28 cellular contexts compared by ENCODE assay signal in the genomic region with DNA sequence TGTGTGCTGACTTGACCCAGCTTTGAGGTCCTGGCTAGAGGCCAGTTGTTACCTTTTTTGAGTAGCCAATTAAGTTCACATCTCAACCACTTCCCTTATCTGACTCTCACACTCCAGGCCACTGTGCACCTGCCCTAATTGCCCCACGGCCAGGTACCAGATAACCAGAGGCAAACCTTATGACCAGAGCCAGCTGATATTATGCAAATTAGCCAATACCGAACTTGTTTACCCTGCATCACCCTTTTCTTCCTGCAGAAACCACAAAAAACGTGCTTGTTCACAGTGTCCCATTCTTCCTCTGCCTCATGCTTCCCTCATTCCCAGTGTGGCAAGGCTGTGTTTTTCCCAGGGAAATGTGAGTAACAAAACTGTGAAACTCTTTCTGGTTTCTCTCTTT.
DNase-seq lines count a peak whose midpoint lies in the region; FAIRE-seq lines count a peak whose summit lies in the region.
"Had no signal": no experiment of that assay in that cellular context is flagged by ENCODE, and none has a peak within 500 bp of the region (broad histone marks: within the 10 kb centered on the region; RNA-seq: fewer than 3 reads in every experiment).

No MANE protein-coding gene starts in this region.

- no peaks in the 10 kb centered on the region for H3K36me3 ChIP-seq in small intestine (ENCODE audit: control insufficient read depth in 2 of 2, insufficient read depth in 2 of 2, low read length in 2 of 2)

- H3K4me3 ChIP-seq in small intestine (ENCODE audit: low read depth in 1 of 2, low read length in 2 of 2) = no peak overlapping the region
- H3K4me3 ChIP-seq: A549 had no signal

- 10 to 36% (median 15%) methylated on average over 3 of the region's 3 CpGs for WGBS in small intestine, 3 donors

- DNase-seq in HT1080 (ENCODE audit: low read depth) = peak; percentile 16
- DNase-seq in NCI-H146 treated with DMSO at 0.1 percent for 48 hours (lab: John Stamatoyannopoulos, UW; ENCODE audit: unreplicated experiment) = peak; percentile 1
- peak; percentile 1 for DNase-seq in SW480 (ENCODE audit: low spot score)
- DNase-seq in small intestine = peak; percentile 46
- DNase-seq in GM19238 (ENCODE audit: insufficient read length, low spot score) = no peak
- no peak for DNase-seq in DMS53 (lab: John Stamatoyannopoulos, UW)
- DNase-seq in stimulated activated CD4-positive, alpha-beta T cell treated with anti-CD3 and anti-CD28 coated beads, Interleukin-1b, Interleukin-23, amount 100 ng/mL, for 48 hours = no peak
- DNase-seq: AML-193; C1 segment of cervical spinal cord; CD4-positive, alpha-beta memory T cell; COR-L47; DMS79 treated with DMSO at 0.1 percent for 48 hours; GF-D8; HCEC 1CT; NCI-H1092; NCI-H1694; NCI-H2029 treated with DMSO at 0.1 percent for 48 hours; NCI-H446 treated with DMSO at 0.1 percent for 48 hours; NCI-H69; NK-92 treated with Interleukin-12 subunit alpha and Interleukin-12 subunit beta, amount 100 ng/mL, for 24 hours; SHP77; T-helper 1 cell had no signal

- H3K27ac ChIP-seq in small intestine (ENCODE audit: low read depth in 1 of 2, low read length in 1 of 2) = no peak overlapping the region
- H3K27ac ChIP-seq: A549, KMS-11, RWPE1 had no signal

- FAIRE-seq in small intestine (lab: Jason Lieb, UNC) = no peak
- FAIRE-seq: A549, GM12892, GM19239, H1 had no signal

- no peaks in the 10 kb centered on the region for H3K27me3 ChIP-seq in small intestine (ENCODE audit: control insufficient read depth in 2 of 2, insufficient read depth in 2 of 2, low read length in 2 of 2)

- H3K4me1 ChIP-seq in small intestine (ENCODE audit: control insufficient read depth in 2 of 2, insufficient read depth in 1 of 2, low read depth in 1 of 2, low read length in 1 of 2) = peaks cover 0 to 1% of the 10 kb centered on the region in 2 donors
- H3K4me1 ChIP-seq: A549 had no signal

- no peaks in the 10 kb centered on the region for H3K9me3 ChIP-seq in small intestine (ENCODE audit: control insufficient read depth, low read depth)
- H3K9me3 ChIP-seq: A549 had no signal

Comparison
In these comparisons a context has a peak if more than half of its experiments do, and no peak if none do; other contexts are left out.
1. DNase-seq: peak in HT1080 (single experiment), NCI-H146 treated with DMSO at 0.1 percent for 48 hours (single experiment), SW480 (single experiment) and small intestine (single experiment); none in GM19238 (single experiment), DMS53 (single experiment) and stimulated activated CD4-positive, alpha-beta T cell treated with anti-CD3 and anti-CD28 coated beads, Interleukin-1b, Interleukin-23, amount 100 ng/mL, for 48 hours (single experiment).